24 cellular contexts compared by ENCODE assay signal in genomic region chr6:36924778-36925396, GRCh38. TPM values are rescaled to one million over a fixed set of nuclear protein-coding genes. Genes with fewer than 3 reads are reported as not detected.
DNase-seq lines count a peak whose midpoint lies in the region; ATAC-seq and TF ChIP-seq lines count a peak whose summit lies in the region.
"Had no signal": no experiment of that assay in that cellular context is flagged by ENCODE, and none has a peak within 500 bp of the region (broad histone marks: within the 10 kb centered on the region; RNA-seq: fewer than 3 reads in every experiment).

No MANE protein-coding gene starts in this region.

- TF ChIP-seq CTCF in lower lobe of right lung (IDR thresholded peaks at IDR 0.05) (no peak), body of pancreas (IDR thresholded peaks at IDR 0.05) (no peak)

- H3K9me3 Mint-ChIP-seq in activated naive CD4-positive, alpha-beta T cell treated with anti-CD3 and anti-CD28 coated beads, Interleukin-2, amount 10 ng/mL, durations not matched to agents 7 days and 5 days: no peaks in the 10 kb centered on the region
- no peaks in the 10 kb centered on the region for H3K9me3 Mint-ChIP-seq in activated T-helper 2 cell treated with anti-CD3 and anti-CD28 coated beads, Interferon-gamma antibody, Interleukin-2, Interleukin-4, amounts not matched to agents 10 μg/mL and 5 μg/mL and 100 μg/mL, durations not matched to agents 14 hours and 24 hours and 36 hours

- H3K36me3 ChIP-seq in thymus (ENCODE audit: control insufficient read depth, insufficient read depth): peaks cover 13% of the 10 kb centered on the region
- H3K36me3 ChIP-seq in lower lobe of right lung: peaks cover 56% of the 10 kb centered on the region
- peaks cover 0 to 6% of the 10 kb centered on the region in 2 donors for H3K36me3 ChIP-seq in body of pancreas (replicated peaks in 1 of 2; ENCODE audit: insufficient read depth in 1 of 2, low read depth in 2 of 2)

- intact Hi-C loops in activated T-helper 2 cell treated with anti-CD3 and anti-CD28 coated beads, Interferon-gamma antibody, Interleukin-2, Interleukin-4, amounts not matched to agents 10 μg/mL and 5 μg/mL and 100 μg/mL, durations not matched to agents 14 hours and 24 hours and 36 hours (cut with micrococcal nuclease): loop anchor here (1.0 kb wide), 1 partner anchor 12 kb away; no protein-coding TSS in a partner anchor
- intact Hi-C loops in lower lobe of right lung (cut with DNase I): no loop called here
- intact Hi-C loops in body of pancreas (cut with DNase I): no loop called here

- CTCF ChIA-PET in activated naive CD4-positive, alpha-beta T cell treated with anti-CD3 and anti-CD28 coated beads, Interleukin-2, amount 10 ng/mL, durations not matched to agents 7 days and 5 days (lab: Charles Lee): interaction anchor here (0.8 to 3.4 kb wide), 3 partner anchors 10 to 73 kb away, joined by 3 to 14 read pairs (median 4); no protein-coding TSS in a partner anchor

- no peak for ATAC-seq in lower lobe of right lung
- no peak for ATAC-seq in body of pancreas

- H3K4me3 Mint-ChIP-seq in activated naive CD4-positive, alpha-beta T cell treated with anti-CD3 and anti-CD28 coated beads, Interleukin-2, amount 10 ng/mL, durations not matched to agents 7 days and 5 days: no peak overlapping the region
- no peak overlapping the region for H3K4me3 Mint-ChIP-seq in activated T-helper 2 cell treated with anti-CD3 and anti-CD28 coated beads, Interferon-gamma antibody, Interleukin-2, Interleukin-4, amounts not matched to agents 10 μg/mL and 5 μg/mL and 100 μg/mL, durations not matched to agents 14 hours and 24 hours and 36 hours (ENCODE audit: low read depth)

- H3K4me1 Mint-ChIP-seq in activated naive CD4-positive, alpha-beta T cell treated with anti-CD3 and anti-CD28 coated beads, Interleukin-2, amount 10 ng/mL, durations not matched to agents 7 days and 5 days: peaks cover 29% of the 10 kb centered on the region
- peaks cover 33% of the 10 kb centered on the region for H3K4me1 Mint-ChIP-seq in activated T-helper 2 cell treated with anti-CD3 and anti-CD28 coated beads, Interferon-gamma antibody, Interleukin-2, Interleukin-4, amounts not matched to agents 10 μg/mL and 5 μg/mL and 100 μg/mL, durations not matched to agents 14 hours and 24 hours and 36 hours (ENCODE audit: low read depth)

- H3K4me1 ChIP-seq in thymus (ENCODE audit: control insufficient read depth, insufficient read depth, low read length) (peaks cover 18% of the 10 kb centered on the region), lower lobe of right lung (peaks cover 31% of the 10 kb centered on the region), body of pancreas (peaks cover 6% of the 10 kb centered on the region)

- no peak overlapping the region for H3K4me3 ChIP-seq in thymus (ENCODE audit: low read length)
- H3K4me3 ChIP-seq in lower lobe of right lung: no peak overlapping the region
- H3K4me3 ChIP-seq in body of pancreas: no peak overlapping the region
- H3K4me3 ChIP-seq: GM12878, skin epidermis had no signal

- no peaks in the 10 kb centered on the region for H3K27me3 Mint-ChIP-seq in activated naive CD4-positive, alpha-beta T cell treated with anti-CD3 and anti-CD28 coated beads, Interleukin-2, amount 10 ng/mL, durations not matched to agents 7 days and 5 days
- H3K27me3 Mint-ChIP-seq in activated T-helper 2 cell treated with anti-CD3 and anti-CD28 coated beads, Interferon-gamma antibody, Interleukin-2, Interleukin-4, amounts not matched to agents 10 μg/mL and 5 μg/mL and 100 μg/mL, durations not matched to agents 14 hours and 24 hours and 36 hours (ENCODE audit: low read depth): no peaks in the 10 kb centered on the region

- H3K9me3 ChIP-seq in thymus (ENCODE audit: control insufficient read depth) (no peaks in the 10 kb centered on the region), lower lobe of right lung (no peaks in the 10 kb centered on the region), body of pancreas (no peaks in the 10 kb centered on the region)
- H3K9me3 ChIP-seq: BE2C had no signal

- no peaks in the 10 kb centered on the region for H3K27me3 ChIP-seq in thymus (ENCODE audit: control insufficient read depth, insufficient read depth)
- H3K27me3 ChIP-seq in lower lobe of right lung (ENCODE audit: low read depth): no peaks in the 10 kb centered on the region
- no peaks in the 10 kb centered on the region for H3K27me3 ChIP-seq in body of pancreas
- H3K27me3 ChIP-seq: BE2C had no signal

- no peak for DNase-seq in activated naive CD4-positive, alpha-beta T cell treated with anti-CD3 and anti-CD28 coated beads, Interleukin-2, amount 10 ng/mL, durations not matched to agents 7 days and 5 days
- DNase-seq in activated naive CD4-positive, alpha-beta T cell treated with Interleukin-2 at 50 U/mL for 16 hours: no peak
- DNase-seq in activated T-helper 2 cell treated with anti-CD3 and anti-CD28 coated beads, Interferon-gamma antibody, Interleukin-2, Interleukin-4, amounts not matched to agents 10 μg/mL and 5 μg/mL and 100 μg/mL, durations not matched to agents 14 hours and 24 hours and 36 hours (ENCODE audit: low spot score): no peak
- peak; percentile 29 for DNase-seq in islet precursor cell
- DNase-seq in lower lobe of right lung: no peak
- DNase-seq in body of pancreas: no peak
- no peak for DNase-seq in NCI-H1436 (lab: John Stamatoyannopoulos, UW)
- DNase-seq: activated CD8-positive, alpha-beta memory T cell treated with anti-CD3 and anti-CD28 coated beads, Interleukin-2, amount 50 U/mL, for 4 hours; activated naive CD4-positive, alpha-beta T cell; amniotic stem cell; BE2C; Calu3; H7; NCI-H1417 treated with DMSO at 0.1 percent for 48 hours; NCI-H446 treated with DMSO at 0.1 percent for 48 hours; occipital lobe; stimulated activated CD4-positive, alpha-beta T cell treated with anti-CD3 and anti-CD28 coated beads, Interleukin-1b, Interleukin-23, amount 100 ng/mL, for 48 hours; T-helper 9 cell; WERI-Rb-1 had no signal

- H3K27ac ChIP-seq in thymus (ENCODE audit: low read depth): peak overlapping the region; percentile 31
- no peak overlapping the region for H3K27ac ChIP-seq in lower lobe of right lung
- H3K27ac ChIP-seq in body of pancreas: no peak overlapping the region
- H3K27ac ChIP-seq: WERI-Rb-1 had no signal

- no peak for TF ChIP-seq POLR2A in body of pancreas (IDR thresholded peaks at IDR 0.05)

- H3K27ac Mint-ChIP-seq in activated naive CD4-positive, alpha-beta T cell treated with anti-CD3 and anti-CD28 coated beads, Interleukin-2, amount 10 ng/mL, durations not matched to agents 7 days and 5 days: peak overlapping the region; percentile 55
- peak overlapping the region; percentile 65 for H3K27ac Mint-ChIP-seq in activated T-helper 2 cell treated with anti-CD3 and anti-CD28 coated beads, Interferon-gamma antibody, Interleukin-2, Interleukin-4, amounts not matched to agents 10 μg/mL and 5 μg/mL and 100 μg/mL, durations not matched to agents 14 hours and 24 hours and 36 hours

- WGBS in thymus: 95% methylated on average over 5 of the region's 5 CpGs
- WGBS in body of pancreas, 2 donors: 86 to 98% methylated on average over 5 of the region's 5 CpGs

- peaks cover 37% of the 10 kb centered on the region for H3K36me3 Mint-ChIP-seq in activated naive CD4-positive, alpha-beta T cell treated with anti-CD3 and anti-CD28 coated beads, Interleukin-2, amount 10 ng/mL, durations not matched to agents 7 days and 5 days
- H3K36me3 Mint-ChIP-seq in activated T-helper 2 cell treated with anti-CD3 and anti-CD28 coated beads, Interferon-gamma antibody, Interleukin-2, Interleukin-4, amounts not matched to agents 10 μg/mL and 5 μg/mL and 100 μg/mL, durations not matched to agents 14 hours and 24 hours and 36 hours (ENCODE audit: low read depth): peaks cover 47% of the 10 kb centered on the region

RNA-seq across cellular contexts. Expression of gene PI16, which starts 29.7 kb away (rescaled TPM):
- total RNA-seq in activated T-helper 2 cell treated with anti-CD3 and anti-CD28 coated beads, Interferon-gamma antibody, Interleukin-2, Interleukin-4, amounts not matched to agents 10 μg/mL and 5 μg/mL and 100 μg/mL, durations not matched to agents 14 hours and 24 hours and 36 hours: not detected in 2 replicates
- 2.2 TPM for polyA plus RNA-seq in thymus
- 11.9 TPM for total RNA-seq in lower lobe of right lung
- total RNA-seq in body of pancreas: 1 to 10 TPM in 1 of 2 donors, under 1 TPM in 1; 0.33 to 3.1 TPM
- total RNA-seq: GM12878, H7, M059J, myocyte had no signal

RNA-seq across cellular contexts. Expression of gene C6orf89, which starts 39.1 kb away (rescaled TPM):
- 28.4 and 29.9 TPM in 2 replicates for total RNA-seq in activated T-helper 2 cell treated with anti-CD3 and anti-CD28 coated beads, Interferon-gamma antibody, Interleukin-2, Interleukin-4, amounts not matched to agents 10 μg/mL and 5 μg/mL and 100 μg/mL, durations not matched to agents 14 hours and 24 hours and 36 hours
- polyA plus RNA-seq in thymus: 19.5 TPM
- total RNA-seq in lower lobe of right lung (54.7 TPM), body of pancreas (10 to 100 TPM; 16.5 to 25.7 TPM)

RNA-seq across cellular contexts. Expression of gene PPIL1, which starts 50.3 kb away (rescaled TPM):
- total RNA-seq in activated T-helper 2 cell treated with anti-CD3 and anti-CD28 coated beads, Interferon-gamma antibody, Interleukin-2, Interleukin-4, amounts not matched to agents 10 μg/mL and 5 μg/mL and 100 μg/mL, durations not matched to agents 14 hours and 24 hours and 36 hours: 52.4 and 54.8 TPM in 2 replicates
- polyA plus RNA-seq in thymus: 22.5 TPM
- 14.4 TPM for total RNA-seq in lower lobe of right lung
- total RNA-seq in body of pancreas: 1 to 10 TPM; 5.9 to 6.5 TPM
